ENCODE assay signal across 22 cellular contexts in genomic region chr6:5556011-5556410, GRCh38.
"Had no signal": no experiment of that assay in that cellular context is flagged by ENCODE, and none has a peak within 500 bp of the region (broad histone marks: within the 10 kb centered on the region; RNA-seq: fewer than 3 reads in every experiment).

No MANE protein-coding gene starts in this region.

- ATAC-seq: heart right ventricle, left ventricle myocardium superior, WTC11 had no signal

- H3K36me3 ChIP-seq: neutrophil, prostate gland, tibial nerve had no signal

- DNase-seq: activated CD4-positive, alpha-beta memory T cell treated with anti-CD3 and anti-CD28 coated beads, Interleukin-2, amount 10 ng/mL, durations not matched to agents 7 days and 5 days; activated CD4-positive, alpha-beta T cell treated with anti-CD3 and anti-CD28 coated beads for 1 hour; activated CD4-positive, alpha-beta T cell treated with anti-CD3 and anti-CD28 coated beads, Interleukin-2, amount 10 ng/mL, durations not matched to agents 7 days and 5 days; activated CD8-positive, alpha-beta memory T cell treated with anti-CD3 and anti-CD28 coated beads, Interleukin-2, amount 50 U/mL, for 48 hours; activated gamma-delta T cell; activated naive CD4-positive, alpha-beta T cell treated with anti-CD3 and anti-CD28 coated beads, Interleukin-2, amount 10 ng/mL, durations not matched to agents 7 days and 5 days; activated naive CD8-positive, alpha-beta T cell treated with anti-CD3 and anti-CD28 coated beads, Interleukin-2, amount 10 ng/mL, durations not matched to agents 7 days and 5 days; activated T-cell treated with anti-CD3 and anti-CD28 coated beads, Interleukin-2, amount 50 U/mL, for 24 hours; amygdala; caudate nucleus; cortex of kidney; foreskin melanocyte; heart right ventricle; islet precursor cell; left ventricle myocardium superior; retina; spleen; stimulated activated naive CD4-positive, alpha-beta T cell had no signal

- H3K9me3 ChIP-seq: neutrophil, prostate gland had no signal

- H3K27me3 ChIP-seq: heart right ventricle, neutrophil, spleen, tibial nerve had no signal

- H3K4me1 ChIP-seq: heart right ventricle, prostate gland, spleen, tibial nerve had no signal

- H3K4me3 ChIP-seq: heart right ventricle, prostate gland, spleen, tibial nerve had no signal

- H3K27ac ChIP-seq: heart right ventricle, neutrophil, prostate gland, spleen, tibial nerve had no signal
